In the genomic region with DNA sequence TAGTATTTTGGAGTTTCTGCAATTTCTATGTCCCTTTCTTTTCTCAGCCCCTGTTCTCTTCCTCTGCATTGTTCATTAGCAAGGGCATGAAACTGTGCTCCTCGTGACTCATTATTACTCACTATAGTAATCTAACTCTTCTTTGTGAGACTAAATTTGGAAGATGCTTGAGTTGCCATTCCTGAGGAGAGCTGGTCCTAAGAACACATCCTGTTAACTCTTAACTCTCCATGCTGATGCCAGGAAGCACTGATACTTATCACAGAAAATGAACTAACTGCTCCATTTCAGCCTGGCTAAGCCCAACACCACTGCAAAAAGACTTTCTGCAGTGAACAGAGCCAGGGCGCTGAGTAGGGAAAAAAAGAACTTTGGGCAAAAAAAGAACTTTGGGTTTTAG, we compare ENCODE assay signal across 8 cellular contexts. TPM values are rescaled to one million over a fixed set of nuclear protein-coding genes. Genes with fewer than 3 reads are reported as not detected.
DNase-seq lines count a peak whose midpoint lies in the region; ATAC-seq, FAIRE-seq and TF ChIP-seq lines count a peak whose summit lies in the region.

No MANE protein-coding gene starts in this region.

- peaks cover 39% of the 10 kb centered on the region for H3K4me1 ChIP-seq in endothelial cell of umbilical vein (ENCODE audit: control insufficient read depth, extremely low read depth, insufficient read depth, low read length)

- no peaks in the 10 kb centered on the region for H4K20me1 ChIP-seq in endothelial cell of umbilical vein (replicated peaks; ENCODE audit: control insufficient read depth, extremely low read depth, insufficient read depth, low read length)

- no peaks in the 10 kb centered on the region for H3K36me3 ChIP-seq in endothelial cell of umbilical vein (ENCODE audit: control insufficient read depth in 2 of 2, extremely low read depth in 1 of 2, insufficient read depth in 2 of 2, low read length in 2 of 2)

- intact Hi-C loops in endothelial cell of umbilical vein (cut with micrococcal nuclease), result loop anchor here (1.0 to 10.0 kb wide), 7 partner anchors 11 to 497 kb away; a partner anchor contains a TSS

- peak overlapping the region in 1 of 3 experiments; percentile 54 for H3K4me3 ChIP-seq in endothelial cell of umbilical vein (replicated peaks in 1 of 3; ENCODE audit: insufficient read depth in 1 of 3, low read depth in 1 of 3, low read length in 3 of 3)

- H3K9me3 ChIP-seq in endothelial cell of umbilical vein (replicated peaks; ENCODE audit: control insufficient read depth, insufficient read depth, low read length), result no peaks in the 10 kb centered on the region

- peak overlapping the region; percentile 91 for H3K4me2 ChIP-seq in endothelial cell of umbilical vein (ENCODE audit: insufficient read depth, low read length)

- no peak overlapping the region for H2AFZ ChIP-seq in endothelial cell of umbilical vein (ENCODE audit: low read depth, low read length)

- H3K4me3 Mint-ChIP-seq in nephron, result no peak overlapping the region

- H3K36me3 Mint-ChIP-seq in nephron (ENCODE audit: low read depth), result no peaks in the 10 kb centered on the region

- DNase-seq in OCI-M1 (lab: John Stamatoyannopoulos, UW) (peak; percentile 41), endothelial cell of umbilical vein (ENCODE audit: low read depth, low spot score) (peak; percentile 91), NCI-H2227 treated with DMSO at 0.1 percent for 48 hours (lab: John Stamatoyannopoulos, UW) (no peak), NCI-H2081 treated with DMSO at 0.1 percent for 48 hours (lab: John Stamatoyannopoulos, UW) (no peak), CD1c-positive myeloid dendritic cell (ENCODE audit: extremely low spot score) (no peak)

- no peaks in the 10 kb centered on the region for H3K27me3 Mint-ChIP-seq in nephron (ENCODE audit: low read depth)

- CTCF ChIA-PET in endothelial cell of umbilical vein (lab: Charles Lee), result interaction anchor here (1.0 to 3.6 kb wide), 26 partner anchors 9 to 296 kb away, joined by 3 to 40 read pairs (median 6); a partner anchor contains a TSS

- peak; percentile 37 for TF ChIP-seq POLR2A in endothelial cell of umbilical vein (IDR thresholded peaks at IDR 0.05; ENCODE audit: low read depth, low read length)

- no peaks in the 10 kb centered on the region for H3K79me2 ChIP-seq in endothelial cell of umbilical vein (ENCODE audit: control insufficient read depth, insufficient read depth, low read length)

- TF ChIP-seq CTCF in endothelial cell of umbilical vein (IDR thresholded peaks at IDR 0.05; ENCODE audit: extremely low read depth in 1 of 2, insufficient read depth in 1 of 2, low read depth in 1 of 2, low read length in 2 of 2) (no peak), nephron (IDR thresholded peaks at IDR 0.05; ENCODE audit: unreplicated experiment in 3 of 3) (no peak)

- peak overlapping the region; percentile 75 for H3K9ac ChIP-seq in endothelial cell of umbilical vein (replicated peaks; ENCODE audit: extremely low read depth, insufficient read depth, low read length)

- H3K27ac Mint-ChIP-seq in nephron, result peak overlapping the region; percentile 78 to 92 (median 88)

- ATAC-seq in GM21447 (IDR thresholded peaks at IDR 0.05; ENCODE audit: unreplicated experiment) (peak; percentile 44), GM19455 (IDR thresholded peaks at IDR 0.05; ENCODE audit: unreplicated experiment) (no peak)

- H3K9me1 ChIP-seq in endothelial cell of umbilical vein (replicated peaks; ENCODE audit: control insufficient read depth, extremely low read depth, insufficient read depth, low read length), result no peaks in the 10 kb centered on the region

- no TSS peak for BruUV-seq in endothelial cell of umbilical vein (replicated peaks; lab: Mats Ljungman, UMichigan)

- peak overlapping the region; percentile 71 for H3K27ac ChIP-seq in endothelial cell of umbilical vein (ENCODE audit: insufficient read depth, low read depth, low read length)

- peaks cover 20% of the 10 kb centered on the region for H3K4me1 Mint-ChIP-seq in nephron

- H3K27me3 ChIP-seq in endothelial cell of umbilical vein (ENCODE audit: control insufficient read depth in 2 of 2, insufficient read depth in 2 of 2, low read length in 2 of 2), result no peaks in the 10 kb centered on the region

- H3K9me3 Mint-ChIP-seq in nephron, result no peaks in the 10 kb centered on the region

- peak; percentile 90 for FAIRE-seq in endothelial cell of umbilical vein (lab: Jason Lieb, UNC)

- POLR2A ChIA-PET in endothelial cell of umbilical vein (lab: Charles Lee), result interaction anchor here (0.6 to 3.0 kb wide), 3 partner anchors 11 to 125 kb away, joined by 6 to 34 read pairs (median 6); a partner anchor contains a TSS

- dilution Hi-C loops in endothelial cell of umbilical vein (cut with MboI; ENCODE audit: extremely low pct_ligation_motif_present, low sequenced_read_pairs), result no loop called here

TF ChIP-seq in endothelial cell of umbilical vein, 7 proteins besides CTCF, POLR2A, EP300 and RAD21:
- TF ChIP-seq, protein P1, sequence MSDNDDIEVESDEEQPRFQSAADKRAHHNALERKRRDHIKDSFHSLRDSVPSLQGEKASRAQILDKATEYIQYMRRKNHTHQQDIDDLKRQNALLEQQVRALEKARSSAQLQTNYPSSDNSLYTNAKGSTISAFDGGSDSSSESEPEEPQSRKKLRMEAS (IDR thresholded peaks at IDR 0.05; ENCODE audit: insufficient read depth, insufficient read length), result no peak
- peak; percentile 52 for TF ChIP-seq MYC (IDR thresholded peaks at IDR 0.05; ENCODE audit: low read depth, low read length)
- TF ChIP-seq POLR2AphosphoS5 (IDR thresholded peaks at IDR 0.05; ENCODE audit: insufficient read depth, low read depth, low read length), result peak; percentile 69
- TF ChIP-seq GATA2 (IDR thresholded peaks at IDR 0.05; ENCODE audit: insufficient read depth, insufficient read length, low read depth, low read length), result peak; percentile 95
- no peak for TF ChIP-seq EZH2 (IDR thresholded peaks at IDR 0.05; ENCODE audit: borderline replicate concordance, low read depth, low read length, severe bottlenecking)
- peak; percentile 98 for TF ChIP-seq JUN (IDR thresholded peaks at IDR 0.05; ENCODE audit: borderline replicate concordance, insufficient read depth, insufficient read length, low read depth)
- peak; percentile 97 for TF ChIP-seq FOS (IDR thresholded peaks at IDR 0.05; ENCODE audit: borderline replicate concordance, insufficient read depth, low read length)

RNA-seq across cellular contexts. Expression of a gene that starts 10.6 kb away (rescaled TPM):
- total RNA-seq in endothelial cell of umbilical vein, result 253 and 259 TPM in 2 replicates
- 69.7 and 74.1 TPM in 2 replicates for polyA plus RNA-seq in endothelial cell of umbilical vein
- polyA plus RNA-seq in endothelial cell of umbilical vein (2011; cell fraction: cytosol; rRNA removed), result 94.2 and 105 TPM in 2 replicates
- 104 and 117 TPM in 2 replicates for polyA plus RNA-seq in endothelial cell of umbilical vein (2011; cell fraction: nucleus; rRNA removed)
- polyA plus RNA-seq in endothelial cell of umbilical vein (2012), result 128 and 160 TPM in 2 replicates
- polyA minus RNA-seq in endothelial cell of umbilical vein, result 242 and 250 TPM in 2 replicates
- 114 TPM for polyA minus RNA-seq in endothelial cell of umbilical vein (2011; cell fraction: cytosol; rRNA and poly(A)+ RNA removed)
- 153 and 171 TPM in 2 replicates for polyA minus RNA-seq in endothelial cell of umbilical vein (2011; cell fraction: nucleus; rRNA and poly(A)+ RNA removed)

RNA-seq across cellular contexts. Expression of a gene that starts 19.4 kb away (rescaled TPM):
- 7.0 and 7.1 TPM in 2 replicates for total RNA-seq in endothelial cell of umbilical vein
- 4.4 and 4.9 TPM in 2 replicates for polyA plus RNA-seq in endothelial cell of umbilical vein
- polyA plus RNA-seq in endothelial cell of umbilical vein (2011; cell fraction: cytosol; rRNA removed), result 3.6 and 4.3 TPM in 2 replicates
- polyA plus RNA-seq in endothelial cell of umbilical vein (2011; cell fraction: nucleus; rRNA removed), result 9.7 and 10.3 TPM in 2 replicates
- polyA plus RNA-seq in endothelial cell of umbilical vein (2012), result 2.7 and 3.2 TPM in 2 replicates
- 7.5 and 7.6 TPM in 2 replicates for polyA minus RNA-seq in endothelial cell of umbilical vein
- not detected for polyA minus RNA-seq in endothelial cell of umbilical vein (2011; cell fraction: cytosol; rRNA and poly(A)+ RNA removed)
- polyA minus RNA-seq in endothelial cell of umbilical vein (2011; cell fraction: nucleus; rRNA and poly(A)+ RNA removed), result 6.9 and 7.0 TPM in 2 replicates

Comparison
In these comparisons a context has a peak if more than half of its experiments do, and no peak if none do; other contexts are left out.
1. DNase-seq: peak in OCI-M1 (single experiment) and endothelial cell of umbilical vein (single experiment); none in NCI-H2227 treated with DMSO at 0.1 percent for 48 hours (single experiment), NCI-H2081 treated with DMSO at 0.1 percent for 48 hours (single experiment) and CD1c-positive myeloid dendritic cell (single experiment).